In the genomic region with DNA sequence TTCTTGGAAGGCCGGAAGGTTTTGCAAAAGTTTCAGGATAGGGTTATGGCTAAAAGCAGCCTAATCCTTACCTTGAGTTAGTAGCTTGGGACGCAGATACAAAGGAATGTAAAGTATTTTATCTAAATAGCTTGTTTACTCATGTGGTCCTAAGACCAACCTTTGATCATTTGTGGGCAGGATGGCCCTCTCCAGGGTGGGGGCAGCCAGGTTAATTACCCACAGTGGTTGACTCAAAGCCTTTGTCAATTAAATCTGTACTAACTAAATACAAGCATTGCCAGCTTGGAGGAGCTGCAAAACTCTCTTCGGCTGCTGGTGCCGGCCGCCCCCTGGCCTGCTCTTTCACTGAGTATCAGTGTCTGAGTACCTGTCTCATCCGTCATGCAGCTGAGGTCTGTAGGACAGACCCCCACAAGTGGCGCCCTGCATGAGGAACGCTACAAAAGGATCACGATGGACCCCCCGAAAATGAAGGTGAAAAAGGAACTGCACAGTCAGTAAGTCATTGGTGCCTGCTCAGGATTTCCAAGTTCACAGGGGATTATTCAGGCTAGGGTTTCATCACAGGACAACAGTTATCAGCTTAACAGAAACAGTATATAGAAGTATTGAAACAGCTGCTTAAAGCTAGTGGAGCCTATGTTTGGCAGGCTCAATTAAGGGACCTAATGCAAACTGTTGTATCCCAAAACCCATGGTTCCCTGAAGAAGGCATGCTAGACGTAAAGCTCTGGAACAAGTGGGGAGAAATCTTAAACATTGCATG, we compare ENCODE assay signal across 21 cellular contexts.
"Had no signal": no experiment of that assay in that cellular context is flagged by ENCODE, and none has a peak within 500 bp of the region (broad histone marks: within the 10 kb centered on the region; RNA-seq: fewer than 3 reads in every experiment).

No MANE protein-coding gene starts in this region.

- H3K4me3 Mint-ChIP-seq: activated CD4-positive, alpha-beta T cell treated with anti-CD3 and anti-CD28 coated beads, Interleukin-2, amount 10 ng/mL, durations not matched to agents 24 days and 14 days; activated CD8-positive, alpha-beta T cell treated with anti-CD3 and anti-CD28 coated beads, Interleukin-2, amount 10 ng/mL, durations not matched to agents 7 days and 5 days; activated naive CD4-positive, alpha-beta T cell treated with anti-CD3 and anti-CD28 coated beads, Interleukin-2, amount 50 U/mL, for 24 hours; naive B cell; T-helper 17 cell had no signal

- H3K36me3 Mint-ChIP-seq: activated naive CD4-positive, alpha-beta T cell treated with anti-CD3 and anti-CD28 coated beads, Interleukin-2, amount 50 U/mL, for 24 hours had no signal

- H3K4me1 ChIP-seq: adrenal gland, gastroesophageal sphincter, stomach, testis, upper lobe of left lung had no signal

- H3K27ac Mint-ChIP-seq: activated CD4-positive, alpha-beta T cell treated with anti-CD3 and anti-CD28 coated beads, Interleukin-2, amount 10 ng/mL, durations not matched to agents 24 days and 14 days; activated CD8-positive, alpha-beta T cell treated with anti-CD3 and anti-CD28 coated beads, Interleukin-2, amount 10 ng/mL, durations not matched to agents 7 days and 5 days; activated naive CD4-positive, alpha-beta T cell treated with anti-CD3 and anti-CD28 coated beads, Interleukin-2, amount 50 U/mL, for 24 hours; naive B cell; T-helper 17 cell had no signal

- DNase-seq: activated CD4-positive, alpha-beta T cell treated with anti-CD3 and anti-CD28 coated beads, Interleukin-2, amount 10 ng/mL, durations not matched to agents 24 days and 14 days; activated CD4-positive, CD25-positive, alpha-beta regulatory T cell; activated CD8-positive, alpha-beta memory T cell treated with anti-CD3 and anti-CD28 coated beads, Interleukin-2, amount 50 U/mL, for 4 hours; activated CD8-positive, alpha-beta T cell treated with anti-CD3 and anti-CD28 coated beads, Interleukin-2, amount 10 ng/mL, durations not matched to agents 7 days and 5 days; activated effector memory CD4-positive, alpha-beta T cell treated with anti-CD3 and anti-CD28 coated beads, Interleukin-2, amount 50 U/mL, for 16 hours; activated T-cell treated with anti-CD3 and anti-CD28 coated beads, Interleukin-2, amount 50 U/mL, for 48 hours; adrenal gland; left cardiac atrium; naive B cell; ovary; stimulated activated CD4-positive, alpha-beta T cell treated with anti-CD3 and anti-CD28 coated beads, Interleukin-1b, Interleukin-23, amount 100 ng/mL, for 48 hours; stomach; T-helper 17 cell; testis had no signal

- FAIRE-seq: endometrium, TTC549 had no signal

- H3K4me3 ChIP-seq: adrenal gland, dorsolateral prefrontal cortex, gastroesophageal sphincter, lung, ovary, stomach, testis, upper lobe of left lung had no signal

- H3K4me1 Mint-ChIP-seq: activated CD4-positive, alpha-beta T cell treated with anti-CD3 and anti-CD28 coated beads, Interleukin-2, amount 10 ng/mL, durations not matched to agents 24 days and 14 days; activated naive CD4-positive, alpha-beta T cell treated with anti-CD3 and anti-CD28 coated beads, Interleukin-2, amount 50 U/mL, for 24 hours; naive B cell; T-helper 17 cell had no signal

- H3K27me3 Mint-ChIP-seq: activated CD4-positive, alpha-beta T cell treated with anti-CD3 and anti-CD28 coated beads, Interleukin-2, amount 10 ng/mL, durations not matched to agents 24 days and 14 days had no signal

- H3K27me3 ChIP-seq: adrenal gland, dorsolateral prefrontal cortex, ovary, testis, upper lobe of left lung had no signal

- ATAC-seq: activated CD8-positive, alpha-beta T cell treated with anti-CD3 and anti-CD28 coated beads, Interleukin-2, amount 10 ng/mL, durations not matched to agents 7 days and 5 days; gastroesophageal sphincter; left cardiac atrium; T-helper 17 cell had no signal

- H3K36me3 ChIP-seq: adrenal gland, gastroesophageal sphincter, ovary, stomach, upper lobe of left lung had no signal

- H3K27ac ChIP-seq: adrenal gland, gastroesophageal sphincter, ovary, stomach, testis, upper lobe of left lung had no signal

- H3K9me3 ChIP-seq: adrenal gland, ovary, testis had no signal
